Comparison of ENCODE assay signal across 1 cellular context in the genomic region with DNA sequence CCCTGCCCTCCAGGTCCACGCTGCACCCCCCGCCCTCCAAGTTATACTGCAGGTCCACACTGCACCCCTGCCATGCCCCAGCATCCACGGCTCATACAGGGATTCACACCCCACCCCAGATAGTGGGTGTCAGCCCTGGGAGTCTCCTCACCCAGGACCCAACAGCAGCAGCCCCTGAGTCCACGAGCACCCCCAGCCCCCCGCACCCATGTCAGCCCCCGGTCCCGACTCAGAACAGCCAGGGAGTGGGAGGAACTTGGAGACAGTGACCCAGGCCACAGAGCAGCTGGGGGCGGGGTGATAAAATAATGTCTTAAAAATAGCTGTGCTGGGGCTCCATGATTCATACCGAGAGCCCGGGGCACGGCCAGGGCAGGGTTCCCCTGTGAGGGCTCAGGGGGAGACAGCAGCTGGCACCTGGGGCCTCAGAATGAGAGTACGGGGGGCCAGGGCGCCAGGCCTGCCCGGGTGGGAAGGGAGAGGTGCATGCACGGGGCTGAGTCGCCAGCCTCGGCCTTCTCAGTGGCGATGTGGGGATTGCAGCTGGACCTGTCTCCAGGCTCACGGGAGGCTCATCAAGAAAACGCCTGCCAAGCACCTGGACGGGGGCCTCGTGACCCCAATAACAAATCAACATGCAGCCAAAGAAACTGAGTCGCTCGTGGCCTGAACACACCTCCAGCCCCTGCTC.
TF ChIP-seq lines count a peak whose summit lies in the region.

No MANE protein-coding gene starts in this region.

TF ChIP-seq in IMR-90, 13 proteins besides CTCF, POLR2A, EP300 and RAD21:
- TF ChIP-seq MXI1 (IDR thresholded peaks at IDR 0.05; ENCODE audit: borderline replicate concordance, low read depth, low read length) (no peak), RFX5 (IDR thresholded peaks at IDR 0.05; ENCODE audit: low read depth, low read length) (no peak), NFE2L2 (IDR thresholded peaks at IDR 0.05; ENCODE audit: low read depth, low read length) (no peak), CHD1 (IDR thresholded peaks at IDR 0.05; ENCODE audit: low read depth, low read length) (no peak), CEBPB (IDR thresholded peaks at IDR 0.05; ENCODE audit: low read depth, low read length) (no peak), SMC3 (IDR thresholded peaks at IDR 0.05; ENCODE audit: low read depth, low read length) (no peak), FOS (IDR thresholded peaks at IDR 0.05; ENCODE audit: low read depth, low read length) (no peak), RCOR1 (IDR thresholded peaks at IDR 0.05; ENCODE audit: insufficient replicate concordance, low read length) (no peak), MAFK (IDR thresholded peaks at IDR 0.05; ENCODE audit: low read depth, low read length) (no peak)
- TF ChIP-seq, protein P1, sequence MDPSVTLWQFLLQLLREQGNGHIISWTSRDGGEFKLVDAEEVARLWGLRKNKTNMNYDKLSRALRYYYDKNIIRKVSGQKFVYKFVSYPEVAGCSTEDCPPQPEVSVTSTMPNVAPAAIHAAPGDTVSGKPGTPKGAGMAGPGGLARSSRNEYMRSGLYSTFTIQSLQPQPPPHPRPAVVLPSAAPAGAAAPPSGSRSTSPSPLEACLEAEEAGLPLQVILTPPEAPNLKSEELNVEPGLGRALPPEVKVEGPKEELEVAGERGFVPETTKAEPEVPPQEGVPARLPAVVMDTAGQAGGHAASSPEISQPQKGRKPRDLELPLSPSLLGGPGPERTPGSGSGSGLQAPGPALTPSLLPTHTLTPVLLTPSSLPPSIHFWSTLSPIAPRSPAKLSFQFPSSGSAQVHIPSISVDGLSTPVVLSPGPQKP (IDR thresholded peaks at IDR 0.05; ENCODE audit: borderline replicate concordance, low read depth, low read length), result no peak
TF ChIP-seq in IMR-90: peak in this region for 0.
